In the genomic region with DNA sequence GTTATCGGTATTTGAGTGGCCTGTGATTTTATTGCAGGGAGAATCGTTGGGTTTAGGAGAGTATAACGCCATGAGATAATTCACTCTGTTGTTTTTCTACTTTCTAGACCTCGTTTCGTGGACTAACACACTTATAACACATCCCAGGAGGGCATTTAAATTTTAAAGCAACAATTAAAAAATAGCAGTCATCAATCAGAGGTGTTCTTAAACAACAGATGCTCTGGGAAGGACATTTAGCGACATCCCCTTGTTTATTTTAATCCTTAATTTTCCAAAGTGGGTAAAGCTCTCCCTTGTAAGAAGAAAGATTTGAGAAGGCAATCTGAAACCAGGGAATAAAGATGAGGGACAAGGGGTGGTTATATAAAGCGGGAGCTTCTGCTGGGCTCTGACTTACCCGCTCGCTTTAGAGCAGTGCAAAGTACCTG, we compare ENCODE assay signal across 10 cellular contexts. TPM values are rescaled to one million over a fixed set of nuclear protein-coding genes. Genes with fewer than 3 reads are reported as not detected.
DNase-seq lines count a peak whose midpoint lies in the region; ATAC-seq and TF ChIP-seq lines count a peak whose summit lies in the region.
"Had no signal": no experiment of that assay in that cellular context is flagged by ENCODE, and none has a peak within 500 bp of the region (broad histone marks: within the 10 kb centered on the region; RNA-seq: fewer than 3 reads in every experiment).

No MANE protein-coding gene starts in this region.

- H3K36me3 ChIP-seq in lower lobe of right lung (no peaks in the 10 kb centered on the region), suprapubic skin (no peaks in the 10 kb centered on the region), Karpas-422 (ENCODE audit: insufficient read depth, low read length) (no peaks in the 10 kb centered on the region)

- WGBS in suprapubic skin: 62% methylated on average over 9 of the region's 9 CpGs

- no peaks in the 10 kb centered on the region for H4K20me1 ChIP-seq in Karpas-422 (ENCODE audit: insufficient read depth, low read depth, low read length)

- H3K79me2 ChIP-seq in Karpas-422 (ENCODE audit: low read length): no peaks in the 10 kb centered on the region

- H3K4me1 ChIP-seq in lower lobe of right lung (peaks cover 10% of the 10 kb centered on the region), suprapubic skin (peaks cover 23% of the 10 kb centered on the region), Karpas-422 (ENCODE audit: low read length) (peaks cover 9% of the 10 kb centered on the region)

- TF ChIP-seq CTCF in choroid plexus epithelial cell (conservative IDR thresholded peaks at IDR 0.05; ENCODE audit: low read depth, low read length) (no peak), lower lobe of right lung (IDR thresholded peaks at IDR 0.05) (no peak), suprapubic skin (IDR thresholded peaks at IDR 0.05) (no peak)

- TF ChIP-seq POLR2A in suprapubic skin (IDR thresholded peaks at IDR 0.05): no peak

- H3K27me3 ChIP-seq in lower lobe of right lung (ENCODE audit: low read depth) (no peaks in the 10 kb centered on the region), suprapubic skin (no peaks in the 10 kb centered on the region), Karpas-422 (ENCODE audit: low read length) (no peaks in the 10 kb centered on the region)

- in situ Hi-C loops in KBM-7 (cut with MboI; ENCODE audit: low pct_unique_long_range_greater_than_20kb, low sequenced_read_pairs): no loop called here

- TF ChIP-seq EP300 in suprapubic skin (IDR thresholded peaks at IDR 0.05): no peak

- no peak overlapping the region for H2AFZ ChIP-seq in Karpas-422 (ENCODE audit: low read length)

- H3K9ac ChIP-seq in Karpas-422 (ENCODE audit: low read length): no peak overlapping the region

- peak; percentile 88 for DNase-seq in NCI-H82 (lab: John Stamatoyannopoulos, UW)
- no peak for DNase-seq in choroid plexus epithelial cell (ENCODE audit: low read depth)
- no peak for DNase-seq in lower lobe of right lung
- no peak for DNase-seq in suprapubic skin (ENCODE audit: low spot score in 2 of 2)
- DNase-seq in COR-L47 (lab: John Stamatoyannopoulos, UW): no peak
- no peak for DNase-seq in Karpas-422
- no peak for DNase-seq in KBM-7
- DNase-seq: NCI-H2171 had no signal

- H3K4me2 ChIP-seq in Karpas-422 (ENCODE audit: low read depth, low read length, poor library complexity, severe bottlenecking): no peak overlapping the region

- intact Hi-C loops in lower lobe of right lung (cut with DNase I): no loop called here

- H3K9me3 ChIP-seq in lower lobe of right lung (no peaks in the 10 kb centered on the region), suprapubic skin (no peaks in the 10 kb centered on the region), Karpas-422 (ENCODE audit: low read length) (no peaks in the 10 kb centered on the region)

- peak in 1 of 2 donors; percentile 29 for ATAC-seq in lower lobe of right lung
- ATAC-seq in HG03196 (IDR thresholded peaks at IDR 0.05; ENCODE audit: unreplicated experiment): no peak
- ATAC-seq: activated naive CD4-positive, alpha-beta T cell treated with anti-CD3 and anti-CD28 coated beads, Interleukin-2, amount 50 U/mL, for 72 hours had no signal

- H3K27ac ChIP-seq in lower lobe of right lung (peak overlapping the region; percentile 63), suprapubic skin (peak overlapping the region; percentile 31), Karpas-422 (ENCODE audit: low read length) (no peak overlapping the region)

- no peaks in the 10 kb centered on the region for H3K9me2 ChIP-seq in Karpas-422 (replicated peaks; ENCODE audit: insufficient read depth, low read length)

- H3K4me3 ChIP-seq in choroid plexus epithelial cell (ENCODE audit: low read depth, low read length) (peak overlapping the region; percentile 63), lower lobe of right lung (peak overlapping the region; percentile 69), suprapubic skin (peak overlapping the region; percentile 72), Karpas-422 (ENCODE audit: low read length) (no peak overlapping the region)

RNA-seq across cellular contexts. Expression of a gene that starts 4.9 kb away (rescaled TPM):
- total RNA-seq in lower lobe of right lung: 58.1 TPM
- 10 to 100 TPM; 14.4 to 34.6 (median 22.0) TPM for total RNA-seq in suprapubic skin
- 0.41 and 0.51 TPM in 2 replicates for total RNA-seq in Karpas-422 (2014; rRNA removed; shearing (Covaris generic); ENCODE audit: low replicate concordance)

Comparison
In these comparisons a context has a peak if more than half of its experiments do, and no peak if none do; other contexts are left out.
1. RNA of a gene that starts 4.9 kb away (total RNA-seq): 58.1 TPM in lower lobe of right lung (single experiment) and 14.4 to 34.6 TPM in suprapubic skin; 0.41 to 0.51 TPM in Karpas-422; every median in the first group is over 10 times any median in the second.